ENCODE assay signal across 7 cellular contexts in the genomic region with DNA sequence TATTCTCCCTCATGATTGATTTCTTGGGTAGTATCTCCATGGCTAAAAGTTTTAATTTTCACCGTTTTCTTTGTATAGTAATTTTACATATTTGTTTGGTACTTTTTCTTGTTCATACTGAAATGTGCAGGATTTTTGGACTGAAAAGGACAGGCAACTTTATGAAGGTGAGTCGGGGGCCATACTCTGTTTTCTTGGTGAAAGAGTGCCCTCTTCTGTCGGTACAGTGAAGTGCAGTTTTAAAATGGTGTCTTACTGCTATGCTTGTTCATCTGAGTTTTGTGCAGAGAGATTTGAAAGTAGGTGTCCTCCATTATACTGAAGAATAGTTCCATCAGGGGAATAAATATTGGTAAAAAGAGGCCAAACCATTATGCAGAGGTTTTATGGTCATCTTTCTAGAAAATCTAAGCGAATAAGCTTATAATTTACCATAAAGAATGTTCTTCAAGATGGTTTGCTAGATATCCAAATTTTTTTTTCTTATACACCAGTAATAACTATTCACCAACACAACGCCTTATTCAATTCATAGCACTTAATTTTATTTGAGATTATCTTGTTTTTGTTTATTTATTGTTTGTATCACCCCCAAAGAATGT. TPM values are rescaled to one million over a fixed set of nuclear protein-coding genes. Genes with fewer than 3 reads are reported as not detected.
DNase-seq lines count a peak whose midpoint lies in the region; ATAC-seq, FAIRE-seq and TF ChIP-seq lines count a peak whose summit lies in the region.

No MANE protein-coding gene starts in this region.

- ATAC-seq in activated CD8-positive, alpha-beta T cell treated with anti-CD3 and anti-CD28 coated beads for 36 hours, result peak; percentile 51
- no peak for ATAC-seq in HG03108 (IDR thresholded peaks at IDR 0.05; ENCODE audit: unreplicated experiment)

- TF ChIP-seq CTCF in GM20000 (IDR thresholded peaks at IDR 0.05; ENCODE audit: extremely low read depth, missing control alignments) (peak; percentile 37), NB4 (IDR thresholded peaks at IDR 0.05; ENCODE audit: low read depth, low read length) (peak; percentile 58), kidney (IDR thresholded peaks at IDR 0.05; ENCODE audit: borderline replicate concordance, extremely low read depth, insufficient read depth) (peak; percentile 50)
- TF ChIP-seq CTCF in activated CD8-positive, alpha-beta T cell treated with anti-CD3 and anti-CD28 coated beads for 36 hours (IDR thresholded peaks at IDR 0.05), result peak; percentile 63

- H3K27ac Mint-ChIP-seq in activated CD8-positive, alpha-beta T cell treated with anti-CD3 and anti-CD28 coated beads for 36 hours, result no peak overlapping the region

- H3K36me3 ChIP-seq in kidney (ENCODE audit: control insufficient read depth in 1 of 2, insufficient read depth in 2 of 2, low read length in 2 of 2), result no peaks in the 10 kb centered on the region

- intact Hi-C loops in activated CD8-positive, alpha-beta T cell treated with anti-CD3 and anti-CD28 coated beads for 36 hours (cut with micrococcal nuclease), result loop anchor here (5.0 kb wide), 1 partner anchor 61 kb away; no protein-coding TSS in a partner anchor
- intact Hi-C loops in kidney (cut with DNase I), result no loop called here

- H3K4me1 Mint-ChIP-seq in activated CD8-positive, alpha-beta T cell treated with anti-CD3 and anti-CD28 coated beads for 36 hours (ENCODE audit: low read depth), result no peaks in the 10 kb centered on the region

- no peak for TF ChIP-seq POLR2A in NB4 (IDR thresholded peaks at IDR 0.05; ENCODE audit: extremely low read depth, insufficient read length)

- DNase-seq in EH (ENCODE audit: low read depth) (peak; percentile 59), GM20000 (ENCODE audit: low spot score) (peak; percentile 35), NB4 (ENCODE audit: low read depth) (peak; percentile 76), kidney (no peak)
- DNase-seq in activated CD8-positive, alpha-beta T cell treated with anti-CD3 and anti-CD28 coated beads for 36 hours, result peak; percentile 28
- no peak for DNase-seq in activated CD8-positive, alpha-beta memory T cell treated with anti-CD3 and anti-CD28 coated beads for 24 hours

- H3K9me3 Mint-ChIP-seq in activated CD8-positive, alpha-beta T cell treated with anti-CD3 and anti-CD28 coated beads for 36 hours, result no peaks in the 10 kb centered on the region

- CTCF ChIA-PET in activated CD8-positive, alpha-beta T cell treated with anti-CD3 and anti-CD28 coated beads for 36 hours (lab: Charles Lee), result interaction anchor here (0.7 to 6.7 kb wide), 16 partner anchors 9 to 521 kb away, joined by 3 to 125 read pairs (median 6); partner anchors contain the start of gene SERPINB13

- peak; percentile 45 for FAIRE-seq in kidney (lab: Jason Lieb, UNC)

- H3K9me3 ChIP-seq in kidney (ENCODE audit: control insufficient read depth in 1 of 2, low read length in 2 of 2), result no peaks in the 10 kb centered on the region

- no peaks in the 10 kb centered on the region for H3K4me1 ChIP-seq in kidney (ENCODE audit: control insufficient read depth in 1 of 2, insufficient read depth in 1 of 2, low read depth in 1 of 2, low read length in 2 of 2)

- no peak overlapping the region for H3K4me3 ChIP-seq in NB4 (ENCODE audit: low read depth, low read length)
- no peak overlapping the region for H3K4me3 ChIP-seq in kidney (ENCODE audit: low read length in 2 of 2)

- no peak overlapping the region for H3K9ac ChIP-seq in kidney (ENCODE audit: low read length in 2 of 2)

- H3K27ac ChIP-seq in kidney (ENCODE audit: low read depth in 2 of 2, low read length in 2 of 2), result no peak overlapping the region

- no peak overlapping the region for H3K4me3 Mint-ChIP-seq in activated CD8-positive, alpha-beta T cell treated with anti-CD3 and anti-CD28 coated beads for 36 hours

- POLR2A ChIA-PET in activated CD8-positive, alpha-beta T cell treated with anti-CD3 and anti-CD28 coated beads for 36 hours (lab: Charles Lee), result no interaction called here

- H3K36me3 Mint-ChIP-seq in activated CD8-positive, alpha-beta T cell treated with anti-CD3 and anti-CD28 coated beads for 36 hours (ENCODE audit: low read depth), result no peaks in the 10 kb centered on the region

- peaks cover 9% of the 10 kb centered on the region for H3K27me3 Mint-ChIP-seq in activated CD8-positive, alpha-beta T cell treated with anti-CD3 and anti-CD28 coated beads for 36 hours

RNA-seq across cellular contexts. Expression of gene SERPINB13, which starts 8.7 kb away (rescaled TPM):
- not detected for total RNA-seq in activated CD8-positive, alpha-beta T cell treated with anti-CD3 and anti-CD28 coated beads for 36 hours
- total RNA-seq in kidney, result not detected
- polyA plus RNA-seq in kidney (ENCODE audit: insufficient read depth, low read depth, low replicate concordance), result not detected

RNA-seq across cellular contexts. Expression of gene SERPINB12, which starts 36.3 kb away (rescaled TPM):
- total RNA-seq in activated CD8-positive, alpha-beta T cell treated with anti-CD3 and anti-CD28 coated beads for 36 hours, result not detected
- not detected for total RNA-seq in kidney
- polyA plus RNA-seq in kidney (ENCODE audit: insufficient read depth, low read depth, low replicate concordance), result not detected

Comparison
In these comparisons a context has a peak if more than half of its experiments do, and no peak if none do; other contexts are left out.
1. DNase-seq: peak in EH (single experiment), GM20000 (single experiment), NB4 (single experiment) and activated CD8-positive, alpha-beta T cell treated with anti-CD3 and anti-CD28 coated beads for 36 hours (single experiment); none in kidney (single experiment) and activated CD8-positive, alpha-beta memory T cell treated with anti-CD3 and anti-CD28 coated beads for 24 hours (single experiment).
2. Peak in every context shown above with its lines, with median percentiles within 50 percentile points of each other: CTCF ChIP-seq.